9 cellular contexts compared by ENCODE assay signal in the genomic region with DNA sequence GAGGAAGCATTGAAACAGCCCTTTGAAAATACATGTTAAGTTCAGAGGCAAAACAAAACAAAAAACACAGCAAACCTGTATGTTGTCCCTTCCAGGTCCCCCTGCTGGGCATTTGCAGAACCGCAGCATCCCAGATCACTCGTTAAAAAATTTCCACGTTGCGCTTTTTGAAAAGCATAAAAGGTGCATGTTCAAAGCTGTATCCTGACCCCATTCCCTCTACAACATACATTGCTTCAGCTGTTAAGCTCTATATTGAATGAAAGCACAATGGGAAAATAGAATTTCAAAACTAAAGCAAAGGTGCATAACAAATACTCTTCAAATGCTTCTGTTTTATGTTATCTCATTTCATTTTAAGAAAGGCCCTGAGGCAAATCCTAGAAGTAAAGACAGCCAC.
DNase-seq lines count a peak whose midpoint lies in the region; ATAC-seq, FAIRE-seq and TF ChIP-seq lines count a peak whose summit lies in the region.
"Had no signal": no experiment of that assay in that cellular context is flagged by ENCODE, and none has a peak within 500 bp of the region (broad histone marks: within the 10 kb centered on the region; RNA-seq: fewer than 3 reads in every experiment).

No MANE protein-coding gene starts in this region.

- no peaks in the 10 kb centered on the region for H3K27me3 ChIP-seq in endothelial cell of umbilical vein (ENCODE audit: control insufficient read depth in 2 of 2, insufficient read depth in 2 of 2, low read length in 2 of 2)

- H3K9ac ChIP-seq in endothelial cell of umbilical vein (replicated peaks; ENCODE audit: extremely low read depth, insufficient read depth, low read length), result no peak overlapping the region

- no peaks in the 10 kb centered on the region for H3K9me3 Mint-ChIP-seq in neural crest cell
- H3K9me3 Mint-ChIP-seq: CD4-positive, CD25-positive, alpha-beta regulatory T cell had no signal

- CTCF ChIA-PET in endothelial cell of umbilical vein (lab: Charles Lee), result interaction anchor here (0.6 to 3.6 kb wide), 12 partner anchors 56 to 551 kb away, joined by 3 to 33 read pairs (median 6); a partner anchor contains a TSS

- no peaks in the 10 kb centered on the region for H3K36me3 Mint-ChIP-seq in neural crest cell (ENCODE audit: low read depth)
- H3K36me3 Mint-ChIP-seq: CD4-positive, CD25-positive, alpha-beta regulatory T cell had no signal

- peaks cover 10% of the 10 kb centered on the region for H3K27me3 Mint-ChIP-seq in neural crest cell (ENCODE audit: low read depth)

- peak; percentile 47 for FAIRE-seq in endothelial cell of umbilical vein (lab: Jason Lieb, UNC)

- no TSS peak for BruUV-seq in endothelial cell of umbilical vein (replicated peaks; lab: Mats Ljungman, UMichigan)

- peak overlapping the region; percentile 39 for H2AFZ ChIP-seq in endothelial cell of umbilical vein (ENCODE audit: low read depth, low read length)

- H3K9me3 ChIP-seq in endothelial cell of umbilical vein (replicated peaks; ENCODE audit: control insufficient read depth, insufficient read depth, low read length), result no peaks in the 10 kb centered on the region

- no peaks in the 10 kb centered on the region for H3K9me1 ChIP-seq in endothelial cell of umbilical vein (replicated peaks; ENCODE audit: control insufficient read depth, extremely low read depth, insufficient read depth, low read length)

- H4K20me1 ChIP-seq in endothelial cell of umbilical vein (replicated peaks; ENCODE audit: control insufficient read depth, extremely low read depth, insufficient read depth, low read length), result no peaks in the 10 kb centered on the region

- no peak for TF ChIP-seq POLR2A in endothelial cell of umbilical vein (IDR thresholded peaks at IDR 0.05; ENCODE audit: low read depth, low read length)

- ATAC-seq in HG03469 (IDR thresholded peaks at IDR 0.05; ENCODE audit: unreplicated experiment), result no peak

- peaks cover 20% of the 10 kb centered on the region for H3K4me1 ChIP-seq in endothelial cell of umbilical vein (ENCODE audit: control insufficient read depth, extremely low read depth, insufficient read depth, low read length)

- H3K36me3 ChIP-seq in endothelial cell of umbilical vein (ENCODE audit: control insufficient read depth in 2 of 2, extremely low read depth in 1 of 2, insufficient read depth in 2 of 2, low read length in 2 of 2), result no peaks in the 10 kb centered on the region

- H3K79me2 ChIP-seq in endothelial cell of umbilical vein (ENCODE audit: control insufficient read depth, insufficient read depth, low read length), result no peaks in the 10 kb centered on the region

- dilution Hi-C loops in endothelial cell of umbilical vein (cut with MboI; ENCODE audit: extremely low pct_ligation_motif_present, low sequenced_read_pairs), result no loop called here

- H3K4me2 ChIP-seq in endothelial cell of umbilical vein (ENCODE audit: insufficient read depth, low read length), result no peak overlapping the region

- H3K4me3 Mint-ChIP-seq in neural crest cell, result no peak overlapping the region
- H3K4me3 Mint-ChIP-seq: CD4-positive, CD25-positive, alpha-beta regulatory T cell had no signal

- peak; percentile 35 for DNase-seq in NCI-H146 (lab: John Stamatoyannopoulos, UW)
- DNase-seq in NCI-H146 treated with DMSO at 0.1 percent for 48 hours (lab: John Stamatoyannopoulos, UW; ENCODE audit: unreplicated experiment), result no peak
- DNase-seq in NCI-H1048 (lab: John Stamatoyannopoulos, UW), result peak; percentile 52
- peak; percentile 36 for DNase-seq in activated CD4-positive, CD25-positive, alpha-beta regulatory T cell treated with anti-CD3 and anti-CD28 coated beads, Interleukin-2, amount 50 U/mL, for 72 hours
- peak; percentile 55 for DNase-seq in endothelial cell of umbilical vein (ENCODE audit: low read depth, low spot score)
- DNase-seq in neural crest cell (ENCODE audit: low read depth, low spot score), result peak; percentile 65
- DNase-seq in OCI-M2 (lab: John Stamatoyannopoulos, UW; ENCODE audit: unreplicated experiment), result no peak

- no peak overlapping the region for H3K27ac ChIP-seq in endothelial cell of umbilical vein (ENCODE audit: insufficient read depth, low read depth, low read length)

- H3K4me3 ChIP-seq in endothelial cell of umbilical vein (replicated peaks in 1 of 3; ENCODE audit: insufficient read depth in 1 of 3, low read depth in 1 of 3, low read length in 3 of 3), result no peak overlapping the region

- no peak overlapping the region for H3K27ac Mint-ChIP-seq in neural crest cell (ENCODE audit: unreplicated experiment)
- H3K27ac Mint-ChIP-seq: CD4-positive, CD25-positive, alpha-beta regulatory T cell had no signal

- H3K4me1 Mint-ChIP-seq in neural crest cell, result no peaks in the 10 kb centered on the region

- TF ChIP-seq CTCF in endothelial cell of umbilical vein (IDR thresholded peaks at IDR 0.05; ENCODE audit: extremely low read depth in 1 of 2, insufficient read depth in 1 of 2, low read depth in 1 of 2, low read length in 2 of 2), result peak; percentile 78 to 80
- TF ChIP-seq CTCF in neural crest cell (conservative IDR thresholded peaks at IDR 0.05), result peak; percentile 93

- POLR2A ChIA-PET in endothelial cell of umbilical vein (lab: Charles Lee), result no interaction called here

- intact Hi-C loops in endothelial cell of umbilical vein (cut with micrococcal nuclease), result loop anchor here (1.0 to 5.0 kb wide), 2 partner anchors 57 to 616 kb away; no protein-coding TSS in a partner anchor

TF ChIP-seq in endothelial cell of umbilical vein, 7 proteins besides CTCF, POLR2A, EP300 and RAD21:
- TF ChIP-seq FOS (IDR thresholded peaks at IDR 0.05; ENCODE audit: borderline replicate concordance, insufficient read depth, low read length), result no peak
- TF ChIP-seq, protein P1, sequence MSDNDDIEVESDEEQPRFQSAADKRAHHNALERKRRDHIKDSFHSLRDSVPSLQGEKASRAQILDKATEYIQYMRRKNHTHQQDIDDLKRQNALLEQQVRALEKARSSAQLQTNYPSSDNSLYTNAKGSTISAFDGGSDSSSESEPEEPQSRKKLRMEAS (IDR thresholded peaks at IDR 0.05; ENCODE audit: insufficient read depth, insufficient read length), result no peak
- no peak for TF ChIP-seq GATA2 (IDR thresholded peaks at IDR 0.05; ENCODE audit: insufficient read depth, insufficient read length, low read depth, low read length)
- no peak for TF ChIP-seq EZH2 (IDR thresholded peaks at IDR 0.05; ENCODE audit: borderline replicate concordance, low read depth, low read length, severe bottlenecking)
- TF ChIP-seq JUN (IDR thresholded peaks at IDR 0.05; ENCODE audit: borderline replicate concordance, insufficient read depth, insufficient read length, low read depth), result no peak
- TF ChIP-seq MYC (IDR thresholded peaks at IDR 0.05; ENCODE audit: low read depth, low read length), result no peak
- no peak for TF ChIP-seq POLR2AphosphoS5 (IDR thresholded peaks at IDR 0.05; ENCODE audit: insufficient read depth, low read depth, low read length)

Comparison
In these comparisons a context has a peak if more than half of its experiments do, and no peak if none do; other contexts are left out.
1. DNase-seq: peak in NCI-H146 (single experiment), NCI-H1048 (single experiment), activated CD4-positive, CD25-positive, alpha-beta regulatory T cell treated with anti-CD3 and anti-CD28 coated beads, Interleukin-2, amount 50 U/mL, for 72 hours (single experiment), endothelial cell of umbilical vein (single experiment) and neural crest cell (single experiment); none in NCI-H146 treated with DMSO at 0.1 percent for 48 hours (single experiment) and OCI-M2 (single experiment).